Comparison of ENCODE assay signal across 9 cellular contexts in the genomic region with DNA sequence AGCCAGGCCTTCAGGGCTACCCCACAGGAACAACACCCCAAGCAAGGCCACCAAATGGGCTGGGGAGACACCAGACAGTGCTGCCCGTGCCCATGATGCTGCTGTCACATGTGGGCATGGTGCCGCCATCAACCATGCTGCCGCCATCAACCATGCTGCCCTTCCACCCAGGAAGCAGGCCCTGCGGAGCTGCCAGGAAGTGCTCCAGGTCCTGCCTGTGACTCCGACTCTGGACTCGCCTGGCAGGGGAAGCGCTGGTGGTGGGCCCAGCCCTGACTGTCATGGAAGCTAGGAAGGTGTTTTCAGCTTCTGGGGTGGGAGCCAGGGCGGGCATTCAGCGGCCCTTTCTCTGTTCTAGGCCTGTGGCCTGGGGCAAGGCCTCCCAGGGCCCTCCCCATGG. TPM values are rescaled to one million over a fixed set of nuclear protein-coding genes. Genes with fewer than 3 reads are reported as not detected.
"Had no signal": no experiment of that assay in that cellular context is flagged by ENCODE, and none has a peak within 500 bp of the region (broad histone marks: within the 10 kb centered on the region; RNA-seq: fewer than 3 reads in every experiment).

No MANE protein-coding gene starts in this region.

- H3K4me3 Mint-ChIP-seq: GM23338, HFFc6 had no signal

- H3K36me3 ChIP-seq: HAP-1 had no signal

- H3K9me3 ChIP-seq: HAP-1 had no signal

- H3K4me3 ChIP-seq: GM23338, HAP-1, K562 had no signal

- H2AFZ ChIP-seq: GM23338 had no signal

- ATAC-seq: GM23338, HCT116, K562 had no signal

- H3K9me3 Mint-ChIP-seq: GM23338, HFFc6 had no signal

- H3K4me2 ChIP-seq: GM23338 had no signal

- H3K27ac Mint-ChIP-seq: GM23338, HFFc6 had no signal

- FAIRE-seq: HTR-8/SVneo, K562 had no signal

- DNase-seq: HFFc6, IMR-90, KG1 had no signal

RNA-seq across cellular contexts. Expression of gene AK8, which starts 8.8 kb away (rescaled TPM):
- total RNA-seq: HT-29, K562 had no signal
